In genomic region chr14:31336646-31337045, GRCh38 we compare ENCODE assay signal across 17 cellular contexts.
A peak's percentile ranks its signal among the peaks of the same experiment; 100 is the strongest.
DNase-seq lines count a peak whose midpoint lies in the region; ATAC-seq and TF ChIP-seq lines count a peak whose summit lies in the region.
"Had no signal": no experiment of that assay in that cellular context is flagged by ENCODE, and none has a peak within 500 bp of the region (broad histone marks: within the 10 kb centered on the region; RNA-seq: fewer than 3 reads in every experiment).

No MANE protein-coding gene starts in this region.

- no peak overlapping the region for H3K4me3 Mint-ChIP-seq in naive thymus-derived CD4-positive, alpha-beta T cell
- H3K4me3 Mint-ChIP-seq: H9, mesothelial cell of epicardium had no signal

- H3K4me3 ChIP-seq in A673 (ENCODE audit: low read depth, low read length, poor library complexity, severe bottlenecking) (no peak overlapping the region), fibroblast of mammary gland (ENCODE audit: control insufficient read depth, low read depth, low read length) (no peak overlapping the region)
- no peak overlapping the region for H3K4me3 ChIP-seq in naive thymus-derived CD4-positive, alpha-beta T cell (ENCODE audit: low read length)
- H3K4me3 ChIP-seq: ovary, vagina had no signal

- peaks cover 7 to 39% (median 21%) of the 10 kb centered on the region in 5 donors for H3K36me3 Mint-ChIP-seq in naive thymus-derived CD4-positive, alpha-beta T cell

- CTCF ChIA-PET in A673 (lab: Charles Lee): no interaction called here
- CTCF ChIA-PET in naive thymus-derived CD4-positive, alpha-beta T cell (lab: Charles Lee): no interaction called here

- no peaks in the 10 kb centered on the region for H3K4me1 Mint-ChIP-seq in naive thymus-derived CD4-positive, alpha-beta T cell
- H3K4me1 Mint-ChIP-seq: H9, mesothelial cell of epicardium had no signal

- no peak for ATAC-seq in HG02981 (IDR thresholded peaks at IDR 0.05; ENCODE audit: unreplicated experiment)
- ATAC-seq in GM18517 (IDR thresholded peaks at IDR 0.05; ENCODE audit: unreplicated experiment): no peak
- no peak for ATAC-seq in GM18907 (IDR thresholded peaks at IDR 0.05; ENCODE audit: unreplicated experiment)
- no peak for ATAC-seq in naive thymus-derived CD4-positive, alpha-beta T cell

- H3K27ac ChIP-seq in A673 (ENCODE audit: low read depth, low read length, poor library complexity, severe bottlenecking): no peak overlapping the region
- no peak overlapping the region for H3K27ac ChIP-seq in naive thymus-derived CD4-positive, alpha-beta T cell (ENCODE audit: low read depth, low read length)
- H3K27ac ChIP-seq: ovary, vagina had no signal

- POLR2A ChIA-PET in A673 (lab: Charles Lee; ENCODE audit: low non-redundant PET): no interaction called here
- POLR2A ChIA-PET in naive thymus-derived CD4-positive, alpha-beta T cell (lab: Charles Lee): no interaction called here

- TF ChIP-seq CTCF in A673 (conservative IDR thresholded peaks at IDR 0.05; ENCODE audit: low read depth, low read length) (no peak), fibroblast of mammary gland (conservative IDR thresholded peaks at IDR 0.05; ENCODE audit: control insufficient read depth, insufficient read depth, low read depth, low read length) (no peak)

- peak; percentile 92 for DNase-seq in A673 (ENCODE audit: low spot score)
- DNase-seq in HS-5 (ENCODE audit: low read depth): peak; percentile 76
- DNase-seq in RKO (ENCODE audit: low spot score): peak; percentile 4
- DNase-seq in fibroblast of mammary gland (ENCODE audit: low read depth): peak; percentile 67
- no peak for DNase-seq in naive thymus-derived CD4-positive, alpha-beta T cell
- DNase-seq: activated CD4-positive, alpha-beta T cell treated with anti-CD3 and anti-CD28 coated beads, Interleukin-2, amount 50 U/mL, for 48 hours; activated effector memory CD4-positive, alpha-beta T cell treated with Interleukin-2 at 50 U/mL for 16 hours; H9; NCI-H2029; ovary; stimulated activated CD4-positive, alpha-beta T cell treated with anti-CD3 and anti-CD28 coated beads, Interleukin-1b, Interleukin-23, amount 100 ng/mL, for 48 hours; T-helper 9 cell had no signal

- peaks cover 10% of the 10 kb centered on the region for H3K9me3 ChIP-seq in A673 (ENCODE audit: low read depth, low read length, poor library complexity, severe bottlenecking)
- H3K9me3 ChIP-seq in naive thymus-derived CD4-positive, alpha-beta T cell (ENCODE audit: control insufficient read depth in 2 of 3, low read length in 3 of 3): no peaks in the 10 kb centered on the region
- H3K9me3 ChIP-seq: ovary, vagina had no signal

- no peaks in the 10 kb centered on the region for H3K27me3 Mint-ChIP-seq in naive thymus-derived CD4-positive, alpha-beta T cell

- H3K9me3 Mint-ChIP-seq in naive thymus-derived CD4-positive, alpha-beta T cell: peaks cover 0 to 8% (median 0%) of the 10 kb centered on the region in 11 donors

- no peaks in the 10 kb centered on the region for H3K36me3 ChIP-seq in A673 (ENCODE audit: insufficient read depth, low read length, poor library complexity, severe bottlenecking)
- H3K36me3 ChIP-seq in naive thymus-derived CD4-positive, alpha-beta T cell (ENCODE audit: control insufficient read depth in 2 of 3, insufficient read depth in 3 of 3, low read length in 3 of 3): no peaks in the 10 kb centered on the region
- H3K36me3 ChIP-seq: ovary had no signal

- H3K27me3 ChIP-seq in A673 (replicated peaks; ENCODE audit: insufficient read depth, low read depth, low read length, poor library complexity): no peaks in the 10 kb centered on the region
- H3K27me3 ChIP-seq in naive thymus-derived CD4-positive, alpha-beta T cell (ENCODE audit: control insufficient read depth in 2 of 2, insufficient read depth in 2 of 2, low read length in 2 of 2): no peaks in the 10 kb centered on the region
- H3K27me3 ChIP-seq: ovary, vagina had no signal

- no peak overlapping the region for H3K27ac Mint-ChIP-seq in naive thymus-derived CD4-positive, alpha-beta T cell
- H3K27ac Mint-ChIP-seq: H9, mesothelial cell of epicardium had no signal

- no TSS peak for BruUV-seq in A673 (replicated peaks; lab: Mats Ljungman, UMichigan)

- H3K4me1 ChIP-seq in A673 (ENCODE audit: insufficient read depth, low read length, poor library complexity, severe bottlenecking): peaks cover 9% of the 10 kb centered on the region
- H3K4me1 ChIP-seq in naive thymus-derived CD4-positive, alpha-beta T cell (ENCODE audit: control insufficient read depth in 2 of 2, insufficient read depth in 2 of 2, low read length in 2 of 2): no peaks in the 10 kb centered on the region

- intact Hi-C loops in A673 (cut with micrococcal nuclease; ENCODE audit: unreplicated experiment): no loop called here
- intact Hi-C loops in naive thymus-derived CD4-positive, alpha-beta T cell (cut with micrococcal nuclease): no loop called here

Comparison
In these comparisons a context has a peak if more than half of its experiments do, and no peak if none do; other contexts are left out.
1. DNase-seq: peak in A673 (single experiment), HS-5 (single experiment), RKO (single experiment) and fibroblast of mammary gland (single experiment); none in naive thymus-derived CD4-positive, alpha-beta T cell (0 of 9).